20 cellular contexts compared by ENCODE assay signal in genomic region chr10:129495697-129496096, GRCh38. TPM values are rescaled to one million over a fixed set of nuclear protein-coding genes. Genes with fewer than 3 reads are reported as not detected.
DNase-seq lines count a peak whose midpoint lies in the region; ATAC-seq and TF ChIP-seq lines count a peak whose summit lies in the region.
"Had no signal": no experiment of that assay in that cellular context is flagged by ENCODE, and none has a peak within 500 bp of the region (broad histone marks: within the 10 kb centered on the region; RNA-seq: fewer than 3 reads in every experiment).

No MANE protein-coding gene starts in this region.

- H3K9me3 ChIP-seq in neuronal stem cell (replicated peaks in 1 of 2; ENCODE audit: control insufficient read depth in 2 of 2, insufficient read depth in 1 of 2, low read depth in 1 of 2, low read length in 2 of 2): peaks cover 12 to 42% of the 10 kb centered on the region in 2 donors
- peaks cover 19% of the 10 kb centered on the region for H3K9me3 ChIP-seq in upper lobe of right lung
- peaks cover 8 to 42% (median 29%) of the 10 kb centered on the region in 8 donors for H3K9me3 ChIP-seq in spleen

- intact Hi-C loops in left ventricle myocardium superior (cut with micrococcal nuclease) (no loop called here), Right ventricle myocardium inferior (cut with DNase I) (no loop called here), upper lobe of right lung (cut with DNase I) (no loop called here), spleen (cut with DNase I; ENCODE audit: low total_unique reads) (no loop called here)

- no peak overlapping the region for H3K27ac ChIP-seq in neuronal stem cell (replicated peaks; ENCODE audit: low read length)
- no peak overlapping the region for H3K27ac ChIP-seq in upper lobe of right lung
- no peak overlapping the region for H3K27ac ChIP-seq in spleen
- H3K27ac ChIP-seq: HL-60 had no signal

- no peak overlapping the region for H3K23ac ChIP-seq in neuronal stem cell (ENCODE audit: low read depth, low read length, poor library complexity)

- peak; percentile 31 for ATAC-seq in left ventricle myocardium superior
- no peak for ATAC-seq in Right ventricle myocardium inferior
- ATAC-seq in upper lobe of right lung: peak; percentile 51
- ATAC-seq in HG03159 (IDR thresholded peaks at IDR 0.05; ENCODE audit: unreplicated experiment): no peak

- H3K4me1 ChIP-seq in neuronal stem cell (ENCODE audit: control insufficient read depth in 2 of 2, insufficient read depth in 1 of 2, low read depth in 1 of 2, low read length in 2 of 2): peaks cover 3 to 6% of the 10 kb centered on the region in 2 donors
- H3K4me1 ChIP-seq in upper lobe of right lung: no peaks in the 10 kb centered on the region
- H3K4me1 ChIP-seq in spleen: no peaks in the 10 kb centered on the region

- no peak overlapping the region for H4K8ac ChIP-seq in neuronal stem cell (ENCODE audit: low read depth, low read length)

- H3K18ac ChIP-seq in neuronal stem cell (ENCODE audit: low read length): no peak overlapping the region

- DNase-seq in left ventricle myocardium superior (no peak), Right ventricle myocardium inferior (ENCODE audit: missing footprints) (no peak), left kidney (ENCODE audit: low read depth, low spot score) (peak; percentile 90), neuronal stem cell (ENCODE audit: low spot score) (peak; percentile 12), upper lobe of right lung (no peak), spleen (no peak), NCI-H748 treated with DMSO at 0.1 percent for 48 hours (lab: John Stamatoyannopoulos, UW) (no peak)
- DNase-seq: 8988T, COR-L47, DMS 273 treated with DMSO at 0.1 percent for 48 hours, DND-41, H7, HFFc6, Karpas-422, NCI-H1417 treated with DMSO at 0.1 percent for 48 hours, NCI-H1930, NCI-H226, NCI-H524 had no signal

- no peak overlapping the region for H2BK120ac ChIP-seq in neuronal stem cell (ENCODE audit: low read depth, low read length)

- no peak overlapping the region for H3K9ac ChIP-seq in neuronal stem cell (ENCODE audit: low read depth, low read length, poor library complexity)

- H4K91ac ChIP-seq in neuronal stem cell (ENCODE audit: low read depth, low read length, poor library complexity): no peak overlapping the region

- TF ChIP-seq CTCF in upper lobe of right lung (IDR thresholded peaks at IDR 0.05) (no peak), spleen (IDR thresholded peaks at IDR 0.05 in 8 of 11, conservative IDR thresholded peaks at IDR 0.05 in 3 of 11) (no peak)

- H2AFZ ChIP-seq in neuronal stem cell (ENCODE audit: low read length): no peak overlapping the region

- H3K14ac ChIP-seq in neuronal stem cell (ENCODE audit: low read length): no peak overlapping the region

- TF ChIP-seq POLR2A in spleen (IDR thresholded peaks at IDR 0.05): no peak

- H3K4me3 ChIP-seq in neuronal stem cell (ENCODE audit: low read length in 2 of 2) (no peak overlapping the region), upper lobe of right lung (no peak overlapping the region), spleen (no peak overlapping the region)

- H2AK5ac ChIP-seq in neuronal stem cell (ENCODE audit: low read depth, low read length): no peak overlapping the region

- no peak overlapping the region for H3K4me2 ChIP-seq in neuronal stem cell (ENCODE audit: insufficient read depth, low read length, poor library complexity, severe bottlenecking)

- no peaks in the 10 kb centered on the region for H3K27me3 ChIP-seq in neuronal stem cell (ENCODE audit: control insufficient read depth in 3 of 3, insufficient read depth in 3 of 3, low read depth in 1 of 3, low read length in 3 of 3)
- no peaks in the 10 kb centered on the region for H3K27me3 ChIP-seq in upper lobe of right lung
- no peaks in the 10 kb centered on the region for H3K27me3 ChIP-seq in spleen (replicated peaks in 1 of 7)

- H2BK12ac ChIP-seq in neuronal stem cell (ENCODE audit: low read length): no peak overlapping the region

- H2BK5ac ChIP-seq in neuronal stem cell (ENCODE audit: low read length): no peak overlapping the region

- no peaks in the 10 kb centered on the region for H3K36me3 ChIP-seq in neuronal stem cell (replicated peaks in 1 of 2; ENCODE audit: control insufficient read depth in 2 of 2, insufficient read depth in 2 of 2, low read length in 2 of 2)
- no peaks in the 10 kb centered on the region for H3K36me3 ChIP-seq in upper lobe of right lung
- H3K36me3 ChIP-seq in spleen: peaks cover 0 to 29% (median 2%) of the 10 kb centered on the region in 6 donors

- no peak overlapping the region for H3K4ac ChIP-seq in neuronal stem cell (ENCODE audit: low read length)

- no CpG with 5 or more reads among the region's 8 CpGs for WGBS in neuronal stem cell (ENCODE audit: extremely low coverage in 2 of 2, insufficient read length in 2 of 2, insufficient replicate concordance in 1 of 2), 2 donors
- WGBS in spleen, 5 donors: 82 to 88% (median 86%) methylated on average over 8 of the region's 8 CpGs

- H2BK15ac ChIP-seq in neuronal stem cell (ENCODE audit: low read length): no peak overlapping the region

- H3K79me1 ChIP-seq in neuronal stem cell (ENCODE audit: low read depth, low read length): no peaks in the 10 kb centered on the region

RNA-seq across cellular contexts. Expression of gene MGMT, which starts 28.7 kb away (rescaled TPM):
- total RNA-seq in left ventricle myocardium superior (16.7 TPM), Right ventricle myocardium inferior (14.5 TPM), upper lobe of right lung (19.4 TPM), spleen (10 to 100 TPM; 19.8 to 33.4 (median 23.8) TPM)
- 17.3 TPM for polyA plus RNA-seq in neuronal stem cell (2013, experiment 1 of 2)
- 16.8 TPM for polyA plus RNA-seq in neuronal stem cell (2013, experiment 2 of 2)
- polyA plus RNA-seq in spleen: 10 to 100 TPM; 14.3 to 20.2 (median 17.1) TPM

Comparison
In these comparisons a context has a peak if more than half of its experiments do, and no peak if none do; other contexts are left out.
1. ATAC-seq: peak in left ventricle myocardium superior (single experiment) and upper lobe of right lung (single experiment); none in Right ventricle myocardium inferior (single experiment) and HG03159 (single experiment).
2. DNase-seq: peak in left kidney (single experiment) and neuronal stem cell (single experiment); none in left ventricle myocardium superior (single experiment), Right ventricle myocardium inferior (single experiment), upper lobe of right lung (single experiment), spleen (single experiment) and NCI-H748 treated with DMSO at 0.1 percent for 48 hours (single experiment).